ENCODE assay signal across 1 cellular context in genomic region chr7:99385564-99385963, GRCh38.
TF ChIP-seq lines count a peak whose summit lies in the region.

No MANE protein-coding gene starts in this region.

TF ChIP-seq in GM12878, 131 proteins besides CTCF, POLR2A, EP300 and RAD21:
- no peak for TF ChIP-seq NR2F1 (conservative IDR thresholded peaks at IDR 0.05)
- TF ChIP-seq BCL3 (IDR thresholded peaks at IDR 0.05; ENCODE audit: borderline replicate concordance, insufficient read depth, low read depth, low read length, poor library complexity, severe bottlenecking) = no peak
- no peak for TF ChIP-seq RBBP5 (conservative IDR thresholded peaks at IDR 0.05)
- no peak for TF ChIP-seq BCLAF1 (IDR thresholded peaks at IDR 0.05)
- no peak for TF ChIP-seq TCF7 (IDR thresholded peaks at IDR 0.05; ENCODE audit: borderline replicate concordance)
- TF ChIP-seq EGR1 (IDR thresholded peaks at IDR 0.05; ENCODE audit: borderline replicate concordance in 1 of 2, low read depth in 2 of 2, low read length in 2 of 2) = no peak
- no peak for TF ChIP-seq YY1 (IDR thresholded peaks at IDR 0.05; ENCODE audit: low read depth, low read length)
- TF ChIP-seq TCF3 (IDR thresholded peaks at IDR 0.05; ENCODE audit: borderline replicate concordance, insufficient read depth, low read depth, low read length) = no peak
- TF ChIP-seq MLLT1 (IDR thresholded peaks at IDR 0.05) = no peak
- no peak for TF ChIP-seq BACH1 (IDR thresholded peaks at IDR 0.05; ENCODE audit: borderline replicate concordance)
- no peak for TF ChIP-seq E2F8 (IDR thresholded peaks at IDR 0.05; ENCODE audit: low read depth, partially characterized antibody)
- no peak for TF ChIP-seq ASH2L (IDR thresholded peaks at IDR 0.05; ENCODE audit: borderline replicate concordance, low read depth)
- no peak for TF ChIP-seq NBN (IDR thresholded peaks at IDR 0.05)
- no peak for TF ChIP-seq ETV6 (conservative IDR thresholded peaks at IDR 0.05 in 1 of 2, IDR thresholded peaks at IDR 0.05 in 1 of 2; ENCODE audit: borderline replicate concordance in 1 of 2, low read depth in 1 of 2)
TF ChIP-seq in GM12878: peak in this region for 0.
